1 cellular context compared by ENCODE assay signal in the genomic region with DNA sequence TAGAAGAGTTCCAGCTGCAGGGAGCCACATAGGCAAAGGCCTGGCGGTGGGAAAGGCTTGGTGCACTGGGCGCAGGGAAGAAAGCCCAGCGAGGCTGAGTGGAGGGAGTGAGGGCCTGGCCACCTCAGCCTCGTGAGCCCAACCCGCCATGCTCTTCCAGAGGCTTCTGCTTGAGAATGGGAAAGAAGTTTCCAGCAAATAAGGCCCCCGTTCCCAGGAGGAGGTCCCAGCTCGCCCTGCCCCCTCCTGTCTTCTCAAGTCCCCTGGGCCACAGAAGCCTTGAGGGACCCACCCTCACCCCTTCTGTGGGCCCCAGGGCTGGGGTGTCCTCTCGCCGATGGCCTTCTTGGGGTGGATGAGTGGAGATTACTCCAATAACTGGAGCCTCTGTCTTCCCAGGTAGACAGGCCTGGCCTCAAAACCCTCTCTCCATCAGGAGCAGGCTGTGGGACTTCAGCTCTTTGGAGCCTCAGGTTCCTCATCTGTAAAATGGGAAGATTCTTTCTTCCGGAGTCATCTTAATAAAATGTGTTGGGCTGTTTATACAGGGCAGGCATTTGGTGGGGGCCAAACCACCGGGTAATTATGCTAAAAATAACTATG.
A peak's percentile ranks its signal among the peaks of the same experiment; 100 is the strongest.
TF ChIP-seq lines count a peak whose summit lies in the region.

No MANE protein-coding gene starts in this region.

TF ChIP-seq in H1, 55 proteins besides CTCF, POLR2A, EP300 and RAD21 (continued from another document):
- TF ChIP-seq, protein P1, sequence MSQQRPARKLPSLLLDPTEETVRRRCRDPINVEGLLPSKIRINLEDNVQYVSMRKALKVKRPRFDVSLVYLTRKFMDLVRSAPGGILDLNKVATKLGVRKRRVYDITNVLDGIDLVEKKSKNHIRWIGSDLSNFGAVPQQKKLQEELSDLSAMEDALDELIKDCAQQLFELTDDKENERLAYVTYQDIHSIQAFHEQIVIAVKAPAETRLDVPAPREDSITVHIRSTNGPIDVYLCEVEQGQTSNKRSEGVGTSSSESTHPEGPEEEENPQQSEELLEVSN (IDR thresholded peaks at IDR 0.05): 0 out of 2 replicates have a peak, but pooled peaks have one; percentile 42
- TF ChIP-seq, protein P2, sequence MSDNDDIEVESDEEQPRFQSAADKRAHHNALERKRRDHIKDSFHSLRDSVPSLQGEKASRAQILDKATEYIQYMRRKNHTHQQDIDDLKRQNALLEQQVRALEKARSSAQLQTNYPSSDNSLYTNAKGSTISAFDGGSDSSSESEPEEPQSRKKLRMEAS (IDR thresholded peaks at IDR 0.05): 0 out of 2 replicates have a peak, but pooled peaks have one; percentile 45
- TF ChIP-seq SIRT6 (IDR thresholded peaks at IDR 0.05; ENCODE audit: low read length): no peak
- TF ChIP-seq YY1 (IDR thresholded peaks at IDR 0.05; ENCODE audit: low read depth, low read length): no peak
- TF ChIP-seq, protein P3, sequence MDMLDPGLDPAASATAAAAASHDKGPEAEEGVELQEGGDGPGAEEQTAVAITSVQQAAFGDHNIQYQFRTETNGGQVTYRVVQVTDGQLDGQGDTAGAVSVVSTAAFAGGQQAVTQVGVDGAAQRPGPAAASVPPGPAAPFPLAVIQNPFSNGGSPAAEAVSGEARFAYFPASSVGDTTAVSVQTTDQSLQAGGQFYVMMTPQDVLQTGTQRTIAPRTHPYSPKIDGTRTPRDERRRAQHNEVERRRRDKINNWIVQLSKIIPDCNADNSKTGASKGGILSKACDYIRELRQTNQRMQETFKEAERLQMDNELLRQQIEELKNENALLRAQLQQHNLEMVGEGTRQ (IDR thresholded peaks at IDR 0.05; ENCODE audit: low read length): no peak
TF ChIP-seq in H1: peak in this region for 2.
